37 cellular contexts compared by ENCODE assay signal in genomic region chr4:153710681-153711080, GRCh38. TPM values are rescaled to one million over a fixed set of nuclear protein-coding genes. Genes with fewer than 3 reads are reported as not detected.
"Had no signal": no experiment of that assay in that cellular context is flagged by ENCODE, and none has a peak within 500 bp of the region (broad histone marks: within the 10 kb centered on the region; RNA-seq: fewer than 3 reads in every experiment).

No MANE protein-coding gene starts in this region.

- H3K27ac ChIP-seq: KMS-11 had no signal

- H3K9me3 ChIP-seq: MG63 had no signal

- H3K9ac ChIP-seq: KMS-11 had no signal

- H3K27me3 ChIP-seq: MG63 had no signal

- H3K36me3 ChIP-seq: MG63 had no signal

- H3K4me2 ChIP-seq: KMS-11 had no signal

- H3K4me3 ChIP-seq: MG63 had no signal

- DNase-seq: Karpas-422, Kasumi-1, KG1, MG63, MM.1S, MV-4-11, NCI-H1048, NCI-H1092, NCI-H1092 treated with DMSO at 0.1 percent for 48 hours, NCI-H1105, NCI-H1105 treated with DMSO at 0.1 percent for 48 hours, NCI-H1417, NCI-H1417 treated with DMSO at 0.1 percent for 48 hours, NCI-H1436, NCI-H1436 treated with DMSO at 0.1 percent for 48 hours, NCI-H146, NCI-H1694, NCI-H1694 treated with DMSO at 0.1 percent for 48 hours, NCI-H187, NCI-H187 treated with DMSO at 0.1 percent for 48 hours, NCI-H1930, NCI-H2029, NCI-H2029 treated with DMSO at 0.1 percent for 48 hours, NCI-H2081, NCI-H2081 treated with DMSO at 0.1 percent for 48 hours, NCI-H2107, NCI-H2171, NCI-H2171 treated with DMSO at 0.1 percent for 48 hours, NCI-H2227 treated with DMSO at 0.1 percent for 48 hours, NCI-H226, NCI-H345, NCI-H446, NCI-H446 treated with DMSO at 0.1 percent for 48 hours, NCI-H510A had no signal

RNA-seq across cellular contexts. Expression of gene RNF175, which starts 49.1 kb away (rescaled TPM):
- total RNA-seq: LHCN-M2, NCI-H460 had no signal
